ENCODE assay signal across 13 cellular contexts in the genomic region with DNA sequence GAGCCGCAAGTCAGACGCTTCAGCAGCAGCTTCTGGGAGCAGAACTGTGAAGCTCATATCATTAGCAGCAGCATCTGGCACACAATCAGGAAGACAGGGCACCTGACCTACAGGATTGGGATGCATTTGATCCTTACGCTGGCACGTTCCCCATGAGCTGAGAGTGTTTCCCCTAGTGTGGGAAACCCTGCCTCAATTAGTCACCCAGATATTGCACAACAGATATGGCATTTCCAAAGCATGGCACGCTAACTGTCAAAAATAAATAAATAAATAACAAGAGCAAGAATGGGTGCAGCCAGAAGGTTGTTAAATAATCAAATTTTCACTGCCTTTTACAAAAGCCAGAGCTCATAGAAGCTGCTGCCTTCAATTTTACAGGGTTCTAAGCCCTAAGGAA.
DNase-seq lines count a peak whose midpoint lies in the region; ATAC-seq and TF ChIP-seq lines count a peak whose summit lies in the region.
"Had no signal": no experiment of that assay in that cellular context is flagged by ENCODE, and none has a peak within 500 bp of the region (broad histone marks: within the 10 kb centered on the region; RNA-seq: fewer than 3 reads in every experiment).

No MANE protein-coding gene starts in this region.

- H3K4me3 ChIP-seq in AG10803 (ENCODE audit: low read length), result no peak overlapping the region
- no peak overlapping the region for H3K4me3 ChIP-seq in fibroblast of the aortic adventitia (ENCODE audit: low read depth, low read length)
- H3K4me3 ChIP-seq: gastrocnemius medialis had no signal

- no peak for ATAC-seq in HG02938 (IDR thresholded peaks at IDR 0.05; ENCODE audit: unreplicated experiment)

- TF ChIP-seq CTCF in AG10803 (conservative IDR thresholded peaks at IDR 0.05; ENCODE audit: low read length) (no peak), fibroblast of the aortic adventitia (IDR thresholded peaks at IDR 0.05; ENCODE audit: insufficient read depth, low read length) (no peak)

- DNase-seq in AG10803 (ENCODE audit: low read depth) (peak; percentile 18), HT1080 (ENCODE audit: low read depth) (peak; percentile 43), RPMI7951 (ENCODE audit: low read depth) (peak; percentile 96), fibroblast of the aortic adventitia (ENCODE audit: low read depth) (peak; percentile 40), C1 segment of cervical spinal cord (lab: John Stamatoyannopoulos, UW) (no peak), middle frontal gyrus (ENCODE audit: extremely low spot score, low spot score) (no peak)
- no peak for DNase-seq in NK-92 treated with Interleukin-12 subunit alpha and Interleukin-12 subunit beta, amount 100 ng/mL, for 24 hours (lab: John Stamatoyannopoulos, UW)
- DNase-seq: activated gamma-delta T cell, GOT3, KBM-7, NCI-H2081 treated with DMSO at 0.1 percent for 48 hours had no signal

Comparison
In these comparisons a context has a peak if more than half of its experiments do, and no peak if none do; other contexts are left out.
1. DNase-seq: peak in AG10803 (single experiment), HT1080 (single experiment), RPMI7951 (single experiment) and fibroblast of the aortic adventitia (single experiment); none in C1 segment of cervical spinal cord (0 of 14), NK-92 treated with Interleukin-12 subunit alpha and Interleukin-12 subunit beta, amount 100 ng/mL, for 24 hours (single experiment) and middle frontal gyrus (single experiment).